8 cellular contexts compared by ENCODE assay signal in genomic region chr16:67537636-67538591, GRCh38. TPM values are rescaled to one million over a fixed set of nuclear protein-coding genes. Genes with fewer than 3 reads are reported as not detected.
DNase-seq lines count a peak whose midpoint lies in the region; ATAC-seq and TF ChIP-seq lines count a peak whose summit lies in the region.

No MANE protein-coding gene starts in this region.

- H3K4me1 ChIP-seq in esophagus (ENCODE audit: control insufficient read depth in 2 of 2, insufficient read depth in 2 of 2, low read length in 1 of 2), result peaks cover 7% of the 10 kb centered on the region in 2 donors
- peaks cover 6 to 12% of the 10 kb centered on the region in 2 donors for H3K4me1 ChIP-seq in naive thymus-derived CD4-positive, alpha-beta T cell (ENCODE audit: control insufficient read depth in 2 of 2, insufficient read depth in 2 of 2, low read length in 2 of 2)
- H3K4me1 ChIP-seq in tibial artery, result peaks cover 0 to 49% (median 42%) of the 10 kb centered on the region in 4 donors

- peak; percentile 81 for DNase-seq in GM03348 (ENCODE audit: low spot score)
- peak; percentile 73 for DNase-seq in activated CD8-positive, alpha-beta memory T cell treated with anti-CD3 and anti-CD28 coated beads, Interleukin-2, amount 50 U/mL, for 48 hours
- DNase-seq in naive thymus-derived CD4-positive, alpha-beta T cell, result peak; percentile 41 to 72 (median 61)
- DNase-seq in tibial artery, result no peak
- DNase-seq in occipital lobe (lab: John Stamatoyannopoulos, UW), result no peak

- CTCF ChIA-PET in naive thymus-derived CD4-positive, alpha-beta T cell (lab: Charles Lee), result interaction anchor here (0.7 to 4.1 kb wide), 6 partner anchors 9 to 130 kb away, joined by 4 to 34 read pairs (median 8); partner anchors contain the start of gene ATP6V0D1

- H3K4me3 ChIP-seq in esophagus (ENCODE audit: low read depth in 1 of 2, low read length in 2 of 2) (peak overlapping the region; percentile 70), tibial artery (peak overlapping the region; percentile 56 to 89)
- peak overlapping the region; percentile 68 for H3K4me3 ChIP-seq in naive thymus-derived CD4-positive, alpha-beta T cell (ENCODE audit: low read length)

- peak overlapping the region; percentile 70 to 91 (median 86) for H3K4me3 Mint-ChIP-seq in naive thymus-derived CD4-positive, alpha-beta T cell

- H3K27ac Mint-ChIP-seq in naive thymus-derived CD4-positive, alpha-beta T cell, result peak overlapping the region in 7 of 9 donors; percentile 6 to 92 (median 82)

- POLR2A ChIA-PET in naive thymus-derived CD4-positive, alpha-beta T cell (lab: Charles Lee), result interaction anchor here (0.9 to 20.8 kb wide), 15 partner anchors 9 to 468 kb away, joined by 3 to 581 read pairs (median 5); partner anchors contain the start of genes ACD, ATP6V0D1, C16orf86 and CARMIL2

- intact Hi-C loops in naive thymus-derived CD4-positive, alpha-beta T cell (cut with micrococcal nuclease), result loop anchor here (1.0 to 5.0 kb wide), 6 partner anchors 9 to 269 kb away; partner anchors contain the start of genes ACD (in 1 of the 2), PARD6A (in 1 of the 2), RANBP10 (in 1 of the 2) and TSNAXIP1 (in 1 of the 2)
- intact Hi-C loops in tibial artery (cut with DNase I; ENCODE audit: low total_unique reads), result no loop called here

- peaks cover 0 to 27% (median 6%) of the 10 kb centered on the region in 5 donors for H3K36me3 Mint-ChIP-seq in naive thymus-derived CD4-positive, alpha-beta T cell

- H3K9me3 ChIP-seq in esophagus (ENCODE audit: control insufficient read depth in 2 of 2, insufficient read depth in 1 of 2, low read depth in 1 of 2, low read length in 1 of 2) (peaks cover 0 to 2% of the 10 kb centered on the region in 2 donors), tibial artery (no peaks in the 10 kb centered on the region)
- H3K9me3 ChIP-seq in naive thymus-derived CD4-positive, alpha-beta T cell (ENCODE audit: control insufficient read depth in 2 of 3, low read length in 3 of 3), result no peaks in the 10 kb centered on the region

- WGBS in esophagus, 2 donors, result 1% methylated on average over 63 to 97 of the region's 97 CpGs

- H3K36me3 ChIP-seq in esophagus (ENCODE audit: control insufficient read depth in 2 of 2, insufficient read depth in 2 of 2, low read length in 1 of 2) (peaks cover 6 to 22% of the 10 kb centered on the region in 2 donors), tibial artery (peaks cover 20 to 42% (median 37%) of the 10 kb centered on the region in 3 donors)
- H3K36me3 ChIP-seq in naive thymus-derived CD4-positive, alpha-beta T cell (ENCODE audit: control insufficient read depth in 2 of 3, insufficient read depth in 3 of 3, low read length in 3 of 3), result peaks cover 0 to 28% (median 0%) of the 10 kb centered on the region in 3 experiments

- no peak for TF ChIP-seq CTCF in tibial artery (IDR thresholded peaks at IDR 0.05)

- ATAC-seq in HG03571 (IDR thresholded peaks at IDR 0.05; ENCODE audit: unreplicated experiment) (peak; percentile 41), HG02870 (IDR thresholded peaks at IDR 0.05; ENCODE audit: unreplicated experiment) (no peak)
- peak; percentile 76 for ATAC-seq in naive thymus-derived CD4-positive, alpha-beta T cell

- H3K27me3 Mint-ChIP-seq in naive thymus-derived CD4-positive, alpha-beta T cell, result peaks cover 0 to 35% (median 0%) of the 10 kb centered on the region in 5 donors

- H3K4me1 Mint-ChIP-seq in naive thymus-derived CD4-positive, alpha-beta T cell, result peaks cover 35 to 56% (median 48%) of the 10 kb centered on the region in 7 donors

- H3K27ac ChIP-seq in esophagus (ENCODE audit: low read depth in 2 of 2, low read length in 1 of 2) (peak overlapping the region; percentile 63 to 81), tibial artery (peak overlapping the region; percentile 70 to 76)
- peak overlapping the region; percentile 82 for H3K27ac ChIP-seq in naive thymus-derived CD4-positive, alpha-beta T cell (ENCODE audit: low read depth, low read length)

- H3K9me3 Mint-ChIP-seq in naive thymus-derived CD4-positive, alpha-beta T cell, result peaks cover 0 to 3% (median 0%) of the 10 kb centered on the region in 11 donors

- H3K27me3 ChIP-seq in esophagus (ENCODE audit: control insufficient read depth in 1 of 2, insufficient read depth in 2 of 2, low read length in 2 of 2) (no peaks in the 10 kb centered on the region), tibial artery (no peaks in the 10 kb centered on the region)
- no peaks in the 10 kb centered on the region for H3K27me3 ChIP-seq in naive thymus-derived CD4-positive, alpha-beta T cell (ENCODE audit: control insufficient read depth in 2 of 2, insufficient read depth in 2 of 2, low read length in 2 of 2)

RNA-seq across cellular contexts. Expression of gene RIPOR1, which starts 9.3 kb away (rescaled TPM):
- 10 to 100 TPM; 12.7 to 14.9 TPM for polyA plus RNA-seq in esophagus
- total RNA-seq in naive thymus-derived CD4-positive, alpha-beta T cell, result 100 to 1,000 TPM in 1 of 5 experiments, 10 to 100 TPM in 4; 39.7 to 103 (median 48.9) TPM
- 1 to 10 TPM; 2.5 to 5.0 TPM for polyA plus RNA-seq in naive thymus-derived CD4-positive, alpha-beta T cell
- 26.2 TPM for total RNA-seq in occipital lobe

RNA-seq across cellular contexts. Expression of gene CTCF, which starts 24.4 kb away (rescaled TPM):
- 10 to 100 TPM; 16.9 to 21.3 TPM for polyA plus RNA-seq in esophagus
- 10 to 100 TPM; 51.4 to 78.6 (median 67.3) TPM for total RNA-seq in naive thymus-derived CD4-positive, alpha-beta T cell
- polyA plus RNA-seq in naive thymus-derived CD4-positive, alpha-beta T cell, result 10 to 100 TPM; 49.8 to 59.8 TPM
- total RNA-seq in occipital lobe, result 54.0 TPM

RNA-seq across cellular contexts. Expression of gene AGRP, which starts 54.6 kb away (rescaled TPM):
- polyA plus RNA-seq in esophagus, result not detected
- not detected for total RNA-seq in naive thymus-derived CD4-positive, alpha-beta T cell
- polyA plus RNA-seq in naive thymus-derived CD4-positive, alpha-beta T cell, result not detected
- total RNA-seq in occipital lobe, result not detected

RNA-seq across cellular contexts. Expression of gene ATP6V0D1, which starts 57.0 kb away (rescaled TPM):
- polyA plus RNA-seq in esophagus, result 10 to 100 TPM; 17.0 to 78.1 TPM
- 100 to 1,000 TPM in 1 of 5 experiments, 10 to 100 TPM in 4; 35.8 to 104 (median 54.7) TPM for total RNA-seq in naive thymus-derived CD4-positive, alpha-beta T cell
- polyA plus RNA-seq in naive thymus-derived CD4-positive, alpha-beta T cell, result 100 to 1,000 TPM in 1 of 2 donors, 10 to 100 TPM in 1; 61.5 to 102 TPM
- 63.0 TPM for total RNA-seq in occipital lobe

Comparison
In these comparisons a context has a peak if more than half of its experiments do, and no peak if none do; other contexts are left out.
1. DNase-seq: peak in GM03348 (single experiment), activated CD8-positive, alpha-beta memory T cell treated with anti-CD3 and anti-CD28 coated beads, Interleukin-2, amount 50 U/mL, for 48 hours (single experiment) and naive thymus-derived CD4-positive, alpha-beta T cell (9 of 9); none in tibial artery (0 of 2) and occipital lobe (single experiment).
2. Peak in every context shown above with its lines, with median percentiles within 50 percentile points of each other: H3K27ac ChIP-seq and H3K4me3 ChIP-seq.